ENCODE assay signal across 27 cellular contexts in the genomic region with DNA sequence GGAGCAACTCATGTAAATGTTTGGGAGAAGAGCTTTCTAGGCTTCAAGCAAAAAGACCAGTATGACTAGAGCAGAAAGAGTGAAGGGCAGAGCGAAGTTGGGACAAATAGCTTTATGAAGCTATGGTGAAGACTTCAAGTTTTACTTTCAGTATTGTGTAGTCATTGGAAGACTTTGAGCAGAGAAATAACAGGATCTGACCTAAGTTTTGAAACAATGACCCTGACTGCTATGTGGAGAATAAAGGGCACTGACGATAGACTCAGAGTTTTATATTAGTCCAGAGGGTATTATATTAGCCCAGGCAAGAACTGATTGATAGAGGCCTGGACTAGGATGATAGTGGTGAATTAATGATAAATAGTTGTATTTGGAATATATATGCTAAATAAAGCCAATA.
"Had no signal": no experiment of that assay in that cellular context is flagged by ENCODE, and none has a peak within 500 bp of the region (broad histone marks: within the 10 kb centered on the region; RNA-seq: fewer than 3 reads in every experiment).

No MANE protein-coding gene starts in this region.

- H3K4me3 ChIP-seq: neural progenitor cell, ovary, psoas muscle, right lobe of liver, sigmoid colon, stomach, thoracic aorta, thyroid gland, tibial nerve, upper lobe of left lung, vagina had no signal

- H3K36me3 ChIP-seq: neural progenitor cell, ovary, right lobe of liver, sigmoid colon, stomach, thoracic aorta, thyroid gland, tibial nerve, upper lobe of left lung, vagina had no signal

- DNase-seq: occipital lobe; ovary; posterior cingulate gyrus; psoas muscle; right cardiac atrium; right lobe of liver; sigmoid colon; small intestine; stimulated activated CD4-positive, alpha-beta T cell treated with anti-CD3 and anti-CD28 coated beads, Interleukin-15, amount 100 ng/mL, for 24 hours; stimulated activated CD4-positive, alpha-beta T cell treated with anti-CD3 and anti-CD28 coated beads, Interleukin-2, amount 100 ng/mL, for 24 hours; stimulated activated CD4-positive, alpha-beta T cell treated with anti-CD3 and anti-CD28 coated beads, Interleukin-2, amount 100 ng/mL, for 48 hours; stimulated activated CD4-positive, alpha-beta T cell treated with anti-CD3 and anti-CD28 coated beads, Interleukin-4, amount 100 ng/mL, for 24 hours; stimulated activated naive B cell treated with anti-CD40 and anti-IgM and Interleukin-4, amounts not matched to agents 10 μg/mL and 1 μg/mL and 100 μg/mL, for 72 hours; stimulated activated naive CD4-positive, alpha-beta T cell treated with Interleukin-2 at 50 U/mL for 16 hours; stomach; thyroid gland; trophoblast cell had no signal

- H3K4me2 ChIP-seq: neural progenitor cell had no signal

- H3K4me3 Mint-ChIP-seq: nephron; neural progenitor cell; stimulated activated effector memory CD8-positive, alpha-beta T cell treated with anti-CD3 and anti-CD28 coated beads, Interleukin-12 subunit alpha, Interleukin-12 subunit beta, amount 100 ng/mL, for 72 hours; stimulated activated naive B cell treated with anti-CD40 and anti-IgM and Interleukin-4, amounts not matched to agents 10 μg/mL and 1 μg/mL and 100 μg/mL, for 72 hours; stimulated activated naive CD8-positive, alpha-beta T cell treated with anti-CD3 and anti-CD28 coated beads, Interleukin-15, Interleukin-2, amounts not matched to agents 100 ng/mL and 50 ng/mL, for 24 hours had no signal

- H3K27me3 Mint-ChIP-seq: progenitor cell of endocrine pancreas had no signal

- H3K9me3 ChIP-seq: ovary, psoas muscle, right lobe of liver, sigmoid colon, stomach, thoracic aorta, thyroid gland, tibial nerve, upper lobe of left lung, vagina had no signal

- H2AFZ ChIP-seq: neural progenitor cell, parathyroid adenoma had no signal

- H3K79me2 ChIP-seq: parathyroid adenoma had no signal

- H3K9ac ChIP-seq: neural progenitor cell, parathyroid adenoma had no signal

- H3K27me3 ChIP-seq: neural progenitor cell, ovary, right lobe of liver, sigmoid colon, stomach, thyroid gland, tibial nerve, upper lobe of left lung, vagina had no signal

- H3K27ac ChIP-seq: neural progenitor cell, ovary, parathyroid adenoma, psoas muscle, right lobe of liver, sigmoid colon, stomach, thoracic aorta, thyroid gland, tibial nerve, upper lobe of left lung, vagina had no signal

- H3K36me3 Mint-ChIP-seq: neural progenitor cell; stimulated activated effector memory CD8-positive, alpha-beta T cell treated with anti-CD3 and anti-CD28 coated beads, Interleukin-12 subunit alpha, Interleukin-12 subunit beta, amount 100 ng/mL, for 72 hours; stimulated activated naive B cell treated with anti-CD40 and anti-IgM and Interleukin-4, amounts not matched to agents 10 μg/mL and 1 μg/mL and 100 μg/mL, for 72 hours had no signal

- H3K4me1 Mint-ChIP-seq: nephron; stimulated activated effector memory CD8-positive, alpha-beta T cell treated with anti-CD3 and anti-CD28 coated beads, Interleukin-12 subunit alpha, Interleukin-12 subunit beta, amount 100 ng/mL, for 72 hours; stimulated activated naive B cell treated with anti-CD40 and anti-IgM and Interleukin-4, amounts not matched to agents 10 μg/mL and 1 μg/mL and 100 μg/mL, for 72 hours had no signal

- H3K27ac Mint-ChIP-seq: nephron; neural progenitor cell; stimulated activated effector memory CD8-positive, alpha-beta T cell treated with anti-CD3 and anti-CD28 coated beads, Interleukin-12 subunit alpha, Interleukin-12 subunit beta, amount 100 ng/mL, for 72 hours; stimulated activated naive B cell treated with anti-CD40 and anti-IgM and Interleukin-4, amounts not matched to agents 10 μg/mL and 1 μg/mL and 100 μg/mL, for 72 hours; stimulated activated naive CD8-positive, alpha-beta T cell treated with anti-CD3 and anti-CD28 coated beads, Interleukin-15, Interleukin-2, amounts not matched to agents 100 ng/mL and 50 ng/mL, for 24 hours had no signal

- H3K4me1 ChIP-seq: parathyroid adenoma, psoas muscle, right lobe of liver, stomach, upper lobe of left lung, vagina had no signal

- FAIRE-seq: small intestine had no signal
